In genomic region chr16:84754353-84754856, GRCh38 we compare ENCODE assay signal across 8 cellular contexts. TPM values are rescaled to one million over a fixed set of nuclear protein-coding genes. Genes with fewer than 3 reads are reported as not detected.
DNase-seq lines count a peak whose midpoint lies in the region; ATAC-seq, FAIRE-seq and TF ChIP-seq lines count a peak whose summit lies in the region.

No MANE protein-coding gene starts in this region.

- peak; percentile 73 for ATAC-seq in HG03460 (IDR thresholded peaks at IDR 0.05; ENCODE audit: unreplicated experiment)

- FAIRE-seq in GM12891 (lab: Jason Lieb, UNC): peak; percentile 83

- DNase-seq in 8988T (peak; percentile 74), GM12891 (ENCODE audit: insufficient read length, low spot score) (peak; percentile 25), NCI-H748 (lab: John Stamatoyannopoulos, UW; ENCODE audit: unreplicated experiment) (peak; percentile 73), lung microvascular endothelial cell (ENCODE audit: low read depth in 2 of 2) (peak; percentile 86 to 89)
- DNase-seq in activated CD4-positive, alpha-beta T cell treated with anti-CD3 and anti-CD28 coated beads, Interleukin-2, amount 50 U/mL, for 48 hours: peak; percentile 48 to 69
- DNase-seq in effector CD4-positive, alpha-beta T cell: peak; percentile 63
- DNase-seq in stimulated activated CD8-positive, alpha-beta memory T cell treated with anti-CD3 and anti-CD28 coated beads, Interleukin-4, amount 100 ng/mL, for 4 hours (ENCODE audit: low read depth in 2 of 2, low spot score in 1 of 2): peak; percentile 23 to 28

- no peak for TF ChIP-seq POLR2A in GM12891 (IDR thresholded peaks at IDR 0.05; ENCODE audit: low read depth, low read length)

TF ChIP-seq in GM12891, 5 proteins besides CTCF, POLR2A, EP300 and RAD21:
- TF ChIP-seq POLR2AphosphoS5 (IDR thresholded peaks at IDR 0.05; ENCODE audit: low read depth, low read length) (no peak), SPI1 (IDR thresholded peaks at IDR 0.05; ENCODE audit: low read depth, low read length) (no peak), POU2F2 (IDR thresholded peaks at IDR 0.05; ENCODE audit: low read depth, low read length) (no peak), PAX5 (IDR thresholded peaks at IDR 0.05; ENCODE audit: insufficient read depth, low read length, severe bottlenecking) (no peak), TAF1 (IDR thresholded peaks at IDR 0.05; ENCODE audit: low read depth, low read length) (no peak)

RNA-seq across cellular contexts. Expression of gene USP10, which starts 54.6 kb away (rescaled TPM):
- 69.0 TPM for polyA plus RNA-seq in GM12891 (2012; ENCODE audit: low read depth, missing spikeins)
- total RNA-seq in lung microvascular endothelial cell: 27.0 and 39.3 TPM in 2 replicates

Comparison
In these comparisons a context has a peak if more than half of its experiments do, and no peak if none do; other contexts are left out.
1. Peak in every context shown above with its lines: DNase-seq and ATAC-seq.
2. DNase-seq: peak in every context shown above with its lines; median percentile 88 in lung microvascular endothelial cell; 74 in 8988T; 73 in NCI-H748; 63 in effector CD4-positive, alpha-beta T cell; 58 in activated CD4-positive, alpha-beta T cell treated with anti-CD3 and anti-CD28 coated beads, Interleukin-2, amount 50 U/mL, for 48 hours; 26 in stimulated activated CD8-positive, alpha-beta memory T cell treated with anti-CD3 and anti-CD28 coated beads, Interleukin-4, amount 100 ng/mL, for 4 hours; 25 in GM12891.